ENCODE assay signal across 31 cellular contexts in the genomic region with DNA sequence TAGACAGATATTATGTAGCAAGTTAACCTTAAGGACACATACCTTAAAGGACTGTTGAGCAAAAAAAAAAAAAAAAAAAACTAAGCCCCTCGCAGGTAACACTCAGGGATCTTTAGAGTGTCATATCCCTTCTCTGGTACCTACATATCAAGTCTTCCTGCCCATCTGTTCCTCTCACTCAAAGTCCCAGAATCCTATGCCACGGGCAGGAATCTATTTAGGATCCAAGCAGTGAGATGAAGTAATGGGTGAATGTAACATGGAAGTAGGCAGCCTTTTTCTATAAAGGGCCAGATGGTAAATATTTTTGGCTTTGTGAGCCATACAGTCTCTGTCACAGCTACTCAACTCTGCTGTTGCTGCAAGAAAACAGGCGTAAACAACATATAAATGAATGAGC.
"Had no signal": no experiment of that assay in that cellular context is flagged by ENCODE, and none has a peak within 500 bp of the region (broad histone marks: within the 10 kb centered on the region; RNA-seq: fewer than 3 reads in every experiment).

No MANE protein-coding gene starts in this region.

- H3K27me3 ChIP-seq: ascending aorta, cardiac muscle cell, gastroesophageal sphincter, neutrophil, ovary, stomach, thyroid gland, upper lobe of left lung, vagina had no signal

- H3K36me3 ChIP-seq: ascending aorta, cardiac muscle cell, gastroesophageal sphincter, neutrophil, ovary, stomach, thyroid gland, upper lobe of left lung, vagina had no signal

- DNase-seq: activated CD4-positive, alpha-beta memory T cell treated with anti-CD3 and anti-CD28 coated beads for 36 hours; activated CD4-positive, alpha-beta T cell treated with anti-CD3 and anti-CD28 coated beads, Interleukin-2, amount 10 ng/mL, durations not matched to agents 24 days and 14 days; activated CD4-positive, CD25-positive, alpha-beta regulatory T cell treated with anti-CD3 and anti-CD28 coated beads, Interleukin-2, amount 50 U/mL, for 72 hours; activated CD8-positive, alpha-beta memory T cell treated with anti-CD3 and anti-CD28 coated beads, Interleukin-2, amount 50 U/mL, for 4 hours; activated gamma-delta T cell; activated naive CD4-positive, alpha-beta T cell treated with anti-CD3 and anti-CD28 coated beads, Interleukin-2, amount 10 ng/mL, durations not matched to agents 7 days and 5 days; activated naive CD8-positive, alpha-beta T cell treated with anti-CD3 and anti-CD28 coated beads, Interleukin-2, amount 10 ng/mL, durations not matched to agents 7 days and 5 days; activated T-cell treated with anti-CD3 and anti-CD28 coated beads, Interleukin-2, amount 50 U/mL, for 1 hour; cortex of kidney; effector memory CD8-positive, alpha-beta T cell; erythroblast; head of caudate nucleus; hippocampal formation; left cardiac atrium; left ventricle myocardium superior; naive B cell; nephron progenitor cell; ovary; retina; stimulated activated CD4-positive, alpha-beta T cell treated with anti-CD3 and anti-CD28 coated beads, Interleukin-1b, Interleukin-23, amount 100 ng/mL, for 48 hours; stimulated activated CD4-positive, alpha-beta T cell treated with anti-CD3 and anti-CD28 coated beads, Interleukin-4, amount 100 ng/mL, for 4 hours; stimulated activated CD8-positive, alpha-beta memory T cell treated with anti-CD3 and anti-CD28 coated beads, Interleukin-4, amount 100 ng/mL, for 48 hours; stomach; thyroid gland; upper lobe of left lung had no signal

- H3K4me3 ChIP-seq: ascending aorta, cardiac muscle cell, gastroesophageal sphincter, ovary, smooth muscle cell, stomach, thyroid gland, upper lobe of left lung, vagina had no signal
